In genomic region chr17:8176998-8177731, GRCh38 we compare ENCODE assay signal across 8 cellular contexts. TPM values are rescaled to one million over a fixed set of nuclear protein-coding genes. Genes with fewer than 3 reads are reported as not detected.
DNase-seq lines count a peak whose midpoint lies in the region; ATAC-seq and TF ChIP-seq lines count a peak whose summit lies in the region.

No MANE protein-coding gene starts in this region.

- intact Hi-C loops in MCF 10A (cut with micrococcal nuclease) = no loop called here

- no peaks in the 10 kb centered on the region for H3K9me3 Mint-ChIP-seq in stimulated activated naive CD8-positive, alpha-beta T cell treated with anti-CD3 and anti-CD28 coated beads, Interleukin-15, Interleukin-2, amounts not matched to agents 100 ng/mL and 50 ng/mL, for 24 hours
- no peaks in the 10 kb centered on the region for H3K9me3 Mint-ChIP-seq in MCF 10A (ENCODE audit: unreplicated experiment)

- BruUV-seq in MCF 10A (replicated peaks; lab: Mats Ljungman, UMichigan) = no TSS peak

- no peaks in the 10 kb centered on the region for H3K4me1 ChIP-seq in mesodermal cell (ENCODE audit: control insufficient read depth, insufficient read depth, low read length, poor library complexity, severe bottlenecking)

- H3K4me1 Mint-ChIP-seq in stimulated activated naive CD8-positive, alpha-beta T cell treated with anti-CD3 and anti-CD28 coated beads, Interleukin-15, Interleukin-2, amounts not matched to agents 100 ng/mL and 50 ng/mL, for 24 hours (ENCODE audit: low read depth) = peaks cover 44% of the 10 kb centered on the region
- H3K4me1 Mint-ChIP-seq in MCF 10A (ENCODE audit: insufficient read depth, unreplicated experiment) = peaks cover 27% of the 10 kb centered on the region

- no peak for TF ChIP-seq CTCF in MCF 10A (IDR thresholded peaks at IDR 0.05; ENCODE audit: unreplicated experiment)

- ATAC-seq in stimulated activated naive CD8-positive, alpha-beta T cell treated with anti-CD3 and anti-CD28 coated beads, Interleukin-15, Interleukin-2, amounts not matched to agents 100 U/mL and 50 U/mL, for 24 hours = no peak
- ATAC-seq in GM21723 (IDR thresholded peaks at IDR 0.05; ENCODE audit: unreplicated experiment) (no peak), GM18505 (IDR thresholded peaks at IDR 0.05; ENCODE audit: unreplicated experiment) (no peak), GM21825 (IDR thresholded peaks at IDR 0.05; ENCODE audit: unreplicated experiment) (no peak), HG03175 (IDR thresholded peaks at IDR 0.05; ENCODE audit: unreplicated experiment) (no peak)

- CTCF ChIA-PET in MCF 10A (lab: Yijun Ruan, JAX) = interaction anchor here (0.7 to 1.4 kb wide), 5 partner anchors 9 to 1576 kb away, joined by 3 to 5 read pairs (median 3); no protein-coding TSS in a partner anchor

- no peaks in the 10 kb centered on the region for H3K36me3 Mint-ChIP-seq in stimulated activated naive CD8-positive, alpha-beta T cell treated with anti-CD3 and anti-CD28 coated beads, Interleukin-15, Interleukin-2, amounts not matched to agents 100 ng/mL and 50 ng/mL, for 24 hours (ENCODE audit: low read depth)
- H3K36me3 Mint-ChIP-seq in MCF 10A (ENCODE audit: insufficient read depth, unreplicated experiment) = peaks cover 9% of the 10 kb centered on the region

- peak overlapping the region; percentile 95 for H3K4me3 Mint-ChIP-seq in stimulated activated naive CD8-positive, alpha-beta T cell treated with anti-CD3 and anti-CD28 coated beads, Interleukin-15, Interleukin-2, amounts not matched to agents 100 ng/mL and 50 ng/mL, for 24 hours
- peak overlapping the region; percentile 91 for H3K4me3 Mint-ChIP-seq in MCF 10A (ENCODE audit: unreplicated experiment)

- H3K36me3 ChIP-seq in mesodermal cell (ENCODE audit: control insufficient read depth, insufficient read depth, low read length) = no peaks in the 10 kb centered on the region

- peak overlapping the region; percentile 57 for H3K4me3 ChIP-seq in mesodermal cell (ENCODE audit: extremely low read depth, insufficient read depth, low read length, poor library complexity, severe bottlenecking)

- H3K27ac Mint-ChIP-seq in stimulated activated naive CD8-positive, alpha-beta T cell treated with anti-CD3 and anti-CD28 coated beads, Interleukin-15, Interleukin-2, amounts not matched to agents 100 ng/mL and 50 ng/mL, for 24 hours = peak overlapping the region; percentile 95
- H3K27ac Mint-ChIP-seq in MCF 10A (ENCODE audit: low read depth, unreplicated experiment) = peak overlapping the region; percentile 94

- H3K27me3 Mint-ChIP-seq in stimulated activated naive CD8-positive, alpha-beta T cell treated with anti-CD3 and anti-CD28 coated beads, Interleukin-15, Interleukin-2, amounts not matched to agents 100 ng/mL and 50 ng/mL, for 24 hours = no peaks in the 10 kb centered on the region
- no peaks in the 10 kb centered on the region for H3K27me3 Mint-ChIP-seq in MCF 10A (ENCODE audit: insufficient read depth, unreplicated experiment)

- peak overlapping the region; percentile 79 for H3K27ac ChIP-seq in mesodermal cell (ENCODE audit: low read depth, low read length, severe bottlenecking)

- no peak for TF ChIP-seq POLR2A in GM18505 (IDR thresholded peaks at IDR 0.05; ENCODE audit: borderline replicate concordance, extremely low read depth, insufficient read depth, insufficient read length)

- no peak for DNase-seq in stimulated activated naive CD8-positive, alpha-beta T cell treated with anti-CD3 and anti-CD28 coated beads, Interleukin-15, Interleukin-2, amounts not matched to agents 100 U/mL and 50 U/mL, for 24 hours
- DNase-seq in MCF 10A (ENCODE audit: unreplicated experiment) = no peak

- no peaks in the 10 kb centered on the region for H3K9me3 ChIP-seq in mesodermal cell (ENCODE audit: control insufficient read depth, low read length)

- 73 to 82% methylated on average over 14 to 17 of the region's 19 CpGs for WGBS in mesodermal cell (ENCODE audit: insufficient coverage in 2 of 2), 2 experiments

- POLR2A ChIA-PET in MCF 10A (lab: Yijun Ruan, JAX) = interaction anchor here (0.6 to 7.6 kb wide), 10 partner anchors 10 to 72 kb away, joined by 3 to 148 read pairs (median 4); partner anchors contain the start of genes BORCS6, PER1 and PFAS

RNA-seq across cellular contexts. Expression of gene TMEM107, which starts 1.0 kb away (rescaled TPM):
- 7.6 and 8.4 TPM in 2 replicates for total RNA-seq in MCF 10A (2022)
- 36.8 TPM for polyA plus RNA-seq in mesodermal cell (2013, experiment 1 of 2)
- polyA plus RNA-seq in mesodermal cell (2013, experiment 2 of 2) = 40.6 TPM

RNA-seq across cellular contexts. Expression of gene BORCS6, which starts 12.8 kb away (rescaled TPM):
- total RNA-seq in MCF 10A (2022) = 3.9 and 4.4 TPM in 2 replicates
- polyA plus RNA-seq in mesodermal cell (2013, experiment 1 of 2) = 5.8 TPM
- 4.4 TPM for polyA plus RNA-seq in mesodermal cell (2013, experiment 2 of 2)

RNA-seq across cellular contexts. Expression of gene VAMP2, which starts 14.4 kb away (rescaled TPM):
- total RNA-seq in MCF 10A (2022) = 37.7 and 42.8 TPM in 2 replicates
- 30.2 TPM for polyA plus RNA-seq in mesodermal cell (2013, experiment 1 of 2)
- 27.0 TPM for polyA plus RNA-seq in mesodermal cell (2013, experiment 2 of 2)

RNA-seq across cellular contexts. Expression of gene PER1, which starts 25.0 kb away (rescaled TPM):
- 165 and 190 TPM in 2 replicates for total RNA-seq in MCF 10A (2022)
- polyA plus RNA-seq in mesodermal cell (2013, experiment 1 of 2) = 34.6 TPM
- polyA plus RNA-seq in mesodermal cell (2013, experiment 2 of 2) = 26.0 TPM

RNA-seq across cellular contexts. Expression of gene AURKB, which starts 33.2 kb away (rescaled TPM):
- total RNA-seq in MCF 10A (2022) = 11.7 and 33.6 TPM in 2 replicates
- polyA plus RNA-seq in mesodermal cell (2013, experiment 1 of 2) = 109 TPM
- 103 TPM for polyA plus RNA-seq in mesodermal cell (2013, experiment 2 of 2)
